24 cellular contexts compared by ENCODE assay signal in genomic region chr20:43962518-43962917, GRCh38.
"Had no signal": no experiment of that assay in that cellular context is flagged by ENCODE, and none has a peak within 500 bp of the region (broad histone marks: within the 10 kb centered on the region; RNA-seq: fewer than 3 reads in every experiment).

No MANE protein-coding gene starts in this region.

- H3K9me3 ChIP-seq: ascending aorta, breast epithelium, colonic mucosa, esophagus muscularis mucosa, gastrocnemius medialis, heart left ventricle had no signal

- H3K4me3 ChIP-seq: ascending aorta, breast epithelium, cardiac muscle cell, colonic mucosa, esophagus muscularis mucosa, gastrocnemius medialis, heart left ventricle had no signal

- H3K36me3 ChIP-seq: ascending aorta, breast epithelium, cardiac muscle cell, colonic mucosa, esophagus muscularis mucosa, gastrocnemius medialis, heart left ventricle had no signal

- ATAC-seq: activated CD4-positive, alpha-beta T cell treated with anti-CD3 and anti-CD28 coated beads for 36 hours; activated CD8-positive, alpha-beta memory T cell treated with anti-CD3 and anti-CD28 coated beads, Interleukin-2, amount 10 ng/mL, durations not matched to agents 7 days and 5 days; activated CD8-positive, alpha-beta T cell treated with anti-CD3 and anti-CD28 coated beads, Interleukin-2, amount 10 ng/mL, durations not matched to agents 7 days and 5 days; foreskin keratinocyte; gastrocnemius medialis; heart left ventricle had no signal

- H3K4me1 ChIP-seq: breast epithelium, colonic mucosa, foreskin keratinocyte, gastrocnemius medialis had no signal

- DNase-seq: activated CD4-positive, alpha-beta T cell treated with anti-CD3 and anti-CD28 coated beads for 36 hours; activated CD4-positive, alpha-beta T cell treated with anti-CD3 and anti-CD28 coated beads, Interleukin-2, amount 10 ng/mL, durations not matched to agents 24 days and 14 days; activated CD4-positive, CD25-positive, alpha-beta regulatory T cell; activated CD4-positive, CD25-positive, alpha-beta regulatory T cell treated with anti-CD3 and anti-CD28 coated beads, Interleukin-2, amount 50 U/mL, for 72 hours; activated CD8-positive, alpha-beta memory T cell treated with anti-CD3 and anti-CD28 coated beads, Interleukin-2, amount 10 ng/mL, durations not matched to agents 7 days and 5 days; activated CD8-positive, alpha-beta memory T cell treated with anti-CD3 and anti-CD28 coated beads, Interleukin-2, amount 50 U/mL, for 4 hours; activated CD8-positive, alpha-beta T cell treated with anti-CD3 and anti-CD28 coated beads, Interleukin-2, amount 10 ng/mL, durations not matched to agents 7 days and 5 days; activated naive CD4-positive, alpha-beta T cell treated with anti-CD3 and anti-CD28 coated beads for 36 hours; activated T-cell treated with anti-CD3 and anti-CD28 coated beads, Interleukin-2, amount 50 U/mL, for 1 hour; activated T-cell treated with anti-CD3 and anti-CD28 coated beads, Interleukin-2, amount 50 U/mL, for 48 hours; central memory CD4-positive, alpha-beta T cell; cerebellar nuclear complex; colonic mucosa; effector memory CD4-positive, alpha-beta T cell; erythroblast; foreskin keratinocyte; gastrocnemius medialis; glutamatergic neuron; heart left ventricle; T-helper 2 cell had no signal

- H3K27ac ChIP-seq: ascending aorta, breast epithelium, cardiac muscle cell, colonic mucosa, esophagus muscularis mucosa, foreskin keratinocyte, gastrocnemius medialis, heart left ventricle had no signal

- H3K27me3 ChIP-seq: ascending aorta, cardiac muscle cell, colonic mucosa, esophagus muscularis mucosa had no signal
